Comparison of ENCODE assay signal across 33 cellular contexts in the genomic region with DNA sequence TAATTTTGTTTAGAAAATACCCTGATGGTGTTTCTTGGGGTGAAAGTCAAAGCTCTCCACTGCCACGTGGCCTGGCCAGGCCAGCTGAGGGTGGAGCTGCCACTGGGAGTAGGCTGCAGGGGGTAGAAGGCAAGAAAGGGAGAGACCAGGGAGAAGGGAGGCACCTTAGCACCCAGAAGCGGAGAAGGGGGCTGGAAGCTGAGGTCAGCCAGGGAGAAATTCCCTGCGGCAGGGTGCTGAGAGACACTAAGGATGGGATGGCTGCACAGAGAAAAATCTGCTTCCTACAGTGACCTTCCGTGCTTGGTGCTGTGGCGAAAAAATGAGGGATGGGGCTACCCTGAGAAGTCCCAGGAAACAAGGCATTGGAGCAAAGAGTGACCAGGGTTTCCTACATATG.
"Had no signal": no experiment of that assay in that cellular context is flagged by ENCODE, and none has a peak within 500 bp of the region (broad histone marks: within the 10 kb centered on the region; RNA-seq: fewer than 3 reads in every experiment).

No MANE protein-coding gene starts in this region.

- H3K36me3 ChIP-seq: adrenal gland, ascending aorta, breast epithelium, cardiac muscle cell had no signal

- H3K9me3 Mint-ChIP-seq: activated CD8-positive, alpha-beta T cell treated with anti-CD3 and anti-CD28 coated beads for 36 hours; activated naive CD4-positive, alpha-beta T cell treated with anti-CD3 and anti-CD28 coated beads, Interleukin-2, amount 10 ng/mL, durations not matched to agents 7 days and 5 days; activated naive CD4-positive, alpha-beta T cell treated with anti-CD3 and anti-CD28 coated beads, Interleukin-2, amount 50 U/mL, for 72 hours; activated naive CD8-positive, alpha-beta T cell treated with anti-CD3 and anti-CD28 coated beads, Interleukin-2, amount 50 U/mL, for 24 hours; activated T-cell treated with anti-CD3 and anti-CD28 coated beads, Interleukin-2, amount 50 U/mL, for 24 hours; activated T-cell treated with anti-CD3 and anti-CD28 coated beads, Interleukin-2, amount 50 U/mL, for 72 hours; brain; dendritic cell treated with granulocyte-macrophage colony-stimulating factor and Interleukin-4, amounts not matched to agents 40 ng/mL and 50 ng/mL, for 4 days; endodermal cell; T-helper 2 cell treated with Interferon-gamma antibody and Interleukin-4, amounts not matched to agents 5 μg/mL and 100 μg/mL, for 36 hours had no signal

- H3K4me3 ChIP-seq: adrenal gland, ascending aorta, breast epithelium, cardiac muscle cell, coronary artery, dorsolateral prefrontal cortex had no signal

- H3K9me3 ChIP-seq: adrenal gland, ascending aorta, breast epithelium had no signal

- H3K27ac ChIP-seq: adrenal gland, ascending aorta, breast epithelium, cardiac muscle cell, coronary artery, dorsolateral prefrontal cortex, WERI-Rb-1 had no signal

- H3K27me3 Mint-ChIP-seq: activated B cell treated with CpG ODN at 0.5 μM for 24 hours; activated CD8-positive, alpha-beta T cell treated with anti-CD3 and anti-CD28 coated beads for 36 hours; activated naive CD4-positive, alpha-beta T cell treated with anti-CD3 and anti-CD28 coated beads, Interleukin-2, amount 10 ng/mL, durations not matched to agents 7 days and 5 days; activated T-cell treated with anti-CD3 and anti-CD28 coated beads, Interleukin-2, amount 50 U/mL, for 24 hours; brain; T-helper 17 cell had no signal

- H3K27me3 ChIP-seq: adrenal gland, ascending aorta, breast epithelium, cardiac muscle cell, dorsolateral prefrontal cortex had no signal

- H3K36me3 Mint-ChIP-seq: activated naive CD4-positive, alpha-beta T cell treated with anti-CD3 and anti-CD28 coated beads, Interleukin-2, amount 10 ng/mL, durations not matched to agents 7 days and 5 days; activated naive CD4-positive, alpha-beta T cell treated with anti-CD3 and anti-CD28 coated beads, Interleukin-2, amount 50 U/mL, for 72 hours had no signal

- H3K4me1 ChIP-seq: ascending aorta had no signal

- DNase-seq: activated B cell treated with CpG ODN at 0.5 μM for 24 hours; activated CD4-positive, alpha-beta T cell treated with anti-CD3 and anti-CD28 coated beads for 48 hours; activated CD4-positive, alpha-beta T cell treated with anti-CD3 and anti-CD28 coated beads, Interleukin-2, amount 50 U/mL, for 1 hour; activated CD4-positive, alpha-beta T cell treated with anti-CD3 and anti-CD28 coated beads, Interleukin-2, amount 50 U/mL, for 48 hours; activated CD8-positive, alpha-beta memory T cell treated with anti-CD3 and anti-CD28 coated beads for 24 hours; activated CD8-positive, alpha-beta T cell treated with anti-CD3 and anti-CD28 coated beads for 36 hours; activated gamma-delta T cell; activated naive CD4-positive, alpha-beta T cell; activated naive CD4-positive, alpha-beta T cell treated with anti-CD3 and anti-CD28 coated beads, Interleukin-2, amount 10 ng/mL, durations not matched to agents 7 days and 5 days; activated naive CD8-positive, alpha-beta T cell treated with anti-CD3 and anti-CD28 coated beads, Interleukin-2, amount 50 U/mL, for 24 hours; activated T-cell treated with anti-CD3 and anti-CD28 coated beads, Interleukin-2, amount 50 U/mL, for 24 hours; activated T-cell treated with anti-CD3 and anti-CD28 coated beads, Interleukin-2, amount 50 U/mL, for 72 hours; adrenal gland; central memory CD4-positive, alpha-beta T cell; effector memory CD4-positive, alpha-beta T cell; endodermal cell; foreskin fibroblast; head of caudate nucleus; T-helper 1 cell; T-helper 17 cell; T1000; WERI-Rb-1 had no signal

- ATAC-seq: activated CD4-positive, CD25-positive, alpha-beta regulatory T cell treated with anti-CD3 and anti-CD28 coated beads, Interleukin-2, amount 50 U/mL, for 24 hours; activated CD8-positive, alpha-beta T cell treated with anti-CD3 and anti-CD28 coated beads for 36 hours; activated naive CD4-positive, alpha-beta T cell treated with anti-CD3 and anti-CD28 coated beads, Interleukin-2, amount 50 U/mL, for 72 hours; activated naive CD8-positive, alpha-beta T cell treated with anti-CD3 and anti-CD28 coated beads, Interleukin-2, amount 50 U/mL, for 24 hours; activated T-cell treated with anti-CD3 and anti-CD28 coated beads, Interleukin-2, amount 50 U/mL, for 72 hours; esophagus mucosa; T-helper 17 cell had no signal

- H3K27ac Mint-ChIP-seq: activated B cell treated with CpG ODN at 0.5 μM for 24 hours; activated CD8-positive, alpha-beta T cell treated with anti-CD3 and anti-CD28 coated beads for 36 hours; activated naive CD4-positive, alpha-beta T cell treated with anti-CD3 and anti-CD28 coated beads, Interleukin-2, amount 10 ng/mL, durations not matched to agents 7 days and 5 days; activated naive CD4-positive, alpha-beta T cell treated with anti-CD3 and anti-CD28 coated beads, Interleukin-2, amount 50 U/mL, for 72 hours; activated naive CD8-positive, alpha-beta T cell treated with anti-CD3 and anti-CD28 coated beads, Interleukin-2, amount 50 U/mL, for 24 hours; activated T-cell treated with anti-CD3 and anti-CD28 coated beads, Interleukin-2, amount 50 U/mL, for 24 hours; activated T-cell treated with anti-CD3 and anti-CD28 coated beads, Interleukin-2, amount 50 U/mL, for 72 hours; brain; dendritic cell treated with granulocyte-macrophage colony-stimulating factor and Interleukin-4, amounts not matched to agents 40 ng/mL and 50 ng/mL, for 4 days; endodermal cell; T-helper 17 cell; T-helper 2 cell treated with Interferon-gamma antibody and Interleukin-4, amounts not matched to agents 5 μg/mL and 100 μg/mL, for 36 hours had no signal

- H3K4me3 Mint-ChIP-seq: activated B cell treated with CpG ODN at 0.5 μM for 24 hours; activated CD8-positive, alpha-beta T cell treated with anti-CD3 and anti-CD28 coated beads for 36 hours; activated naive CD4-positive, alpha-beta T cell treated with anti-CD3 and anti-CD28 coated beads, Interleukin-2, amount 10 ng/mL, durations not matched to agents 7 days and 5 days; activated naive CD8-positive, alpha-beta T cell treated with anti-CD3 and anti-CD28 coated beads, Interleukin-2, amount 50 U/mL, for 24 hours; activated T-cell treated with anti-CD3 and anti-CD28 coated beads, Interleukin-2, amount 50 U/mL, for 24 hours; activated T-cell treated with anti-CD3 and anti-CD28 coated beads, Interleukin-2, amount 50 U/mL, for 72 hours; brain; dendritic cell treated with granulocyte-macrophage colony-stimulating factor and Interleukin-4, amounts not matched to agents 40 ng/mL and 50 ng/mL, for 4 days; endodermal cell; T-helper 17 cell; T-helper 2 cell treated with Interferon-gamma antibody and Interleukin-4, amounts not matched to agents 5 μg/mL and 100 μg/mL, for 36 hours had no signal
